ENCODE assay signal across 30 cellular contexts in the genomic region with DNA sequence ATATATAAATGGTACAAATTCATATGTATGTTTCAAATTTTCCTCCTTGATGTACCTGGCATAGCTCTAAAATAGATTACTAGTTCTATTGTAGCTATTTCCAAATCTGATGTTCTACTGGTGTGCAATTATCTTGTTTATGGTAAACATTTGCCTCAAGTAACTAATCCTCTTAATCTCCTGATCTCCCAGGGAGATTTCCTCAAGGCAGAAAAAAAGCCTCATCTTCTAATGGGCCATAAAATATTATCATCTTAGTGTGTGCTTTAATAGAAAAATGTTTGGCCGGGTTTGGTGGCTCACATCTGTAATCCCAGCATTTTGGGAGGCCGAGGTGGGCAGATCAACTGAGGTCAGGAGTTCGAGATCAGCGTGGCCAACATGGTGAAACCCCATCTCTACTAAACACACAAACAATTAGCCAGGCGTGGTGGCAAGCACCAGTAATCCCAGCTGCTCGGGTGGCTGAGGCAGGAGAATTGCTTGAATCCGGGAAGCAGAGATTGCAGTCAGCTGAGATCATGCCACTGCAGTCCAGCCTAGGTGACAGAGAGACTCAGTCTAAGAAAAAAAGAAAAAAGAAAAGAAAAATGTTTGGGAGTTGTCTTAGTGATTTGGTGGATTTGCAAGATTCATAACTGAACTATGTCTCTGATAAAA.
A peak's percentile ranks its signal among the peaks of the same experiment; 100 is the strongest.
DNase-seq lines count a peak whose midpoint lies in the region; ATAC-seq, FAIRE-seq and TF ChIP-seq lines count a peak whose summit lies in the region.
"Had no signal": no experiment of that assay in that cellular context is flagged by ENCODE, and none has a peak within 500 bp of the region (broad histone marks: within the 10 kb centered on the region; RNA-seq: fewer than 3 reads in every experiment).

No MANE protein-coding gene starts in this region.

- H2BK15ac ChIP-seq in mesendoderm (replicated peaks; ENCODE audit: low read depth) = no peak overlapping the region

- H3K4me2 ChIP-seq in mesendoderm (ENCODE audit: low read length) (no peak overlapping the region), osteoblast (ENCODE audit: insufficient read depth, low read length) (no peak overlapping the region)

- no CpG with 5 or more reads among the region's 7 CpGs for WGBS in mesendoderm (ENCODE audit: extremely low coverage, insufficient coverage, low lambda C conversion rate)
- 43 to 52% methylated on average over 7 of the region's 7 CpGs for WGBS in pancreas, 2 donors

- BruUV-seq in A673 (replicated peaks; lab: Mats Ljungman, UMichigan) = no TSS peak

- no peaks in the 10 kb centered on the region for H3K79me2 ChIP-seq in mesendoderm (ENCODE audit: control insufficient read depth, insufficient read depth, low read length)
- H3K79me2 ChIP-seq in osteoblast (ENCODE audit: insufficient read depth, low read length) = no peaks in the 10 kb centered on the region

- H4K5ac ChIP-seq in mesendoderm (ENCODE audit: low read length) = no peak overlapping the region

- no peak overlapping the region for H3K27ac Mint-ChIP-seq in activated CD4-positive, alpha-beta T cell treated with anti-CD3 and anti-CD28 coated beads for 36 hours
- H3K27ac Mint-ChIP-seq: activated naive CD8-positive, alpha-beta T cell treated with anti-CD3 and anti-CD28 coated beads for 36 hours; CD4-positive, alpha-beta memory T cell had no signal

- no peaks in the 10 kb centered on the region for H4K20me1 ChIP-seq in osteoblast (ENCODE audit: insufficient read depth, low read length)

- no peak overlapping the region for H4K8ac ChIP-seq in mesendoderm (ENCODE audit: low read depth, low read length)

- H3K4ac ChIP-seq in mesendoderm (ENCODE audit: low read depth, low read length) = no peak overlapping the region

- H2AK5ac ChIP-seq in mesendoderm (ENCODE audit: low read length) = no peak overlapping the region

- H3K4me3 Mint-ChIP-seq in activated CD4-positive, alpha-beta T cell treated with anti-CD3 and anti-CD28 coated beads for 36 hours = no peak overlapping the region
- H3K4me3 Mint-ChIP-seq: activated naive CD8-positive, alpha-beta T cell treated with anti-CD3 and anti-CD28 coated beads for 36 hours; CD4-positive, alpha-beta memory T cell; neural crest cell had no signal

- H2BK5ac ChIP-seq in mesendoderm (ENCODE audit: low read length) = no peak overlapping the region

- no peaks in the 10 kb centered on the region for H3K4me1 Mint-ChIP-seq in activated CD4-positive, alpha-beta T cell treated with anti-CD3 and anti-CD28 coated beads for 36 hours
- H3K4me1 Mint-ChIP-seq: activated naive CD8-positive, alpha-beta T cell treated with anti-CD3 and anti-CD28 coated beads for 36 hours; CD4-positive, alpha-beta memory T cell; neural crest cell had no signal

- H3K56ac ChIP-seq in mesendoderm (ENCODE audit: low read length) = no peak overlapping the region

- no peak overlapping the region for H2BK120ac ChIP-seq in mesendoderm (ENCODE audit: low read depth, low read length)

- POLR2A ChIA-PET in A673 (lab: Charles Lee; ENCODE audit: low non-redundant PET) = no interaction called here
- POLR2A ChIA-PET in activated CD4-positive, alpha-beta T cell treated with anti-CD3 and anti-CD28 coated beads for 36 hours (lab: Charles Lee) = no interaction called here

- H2AFZ ChIP-seq in osteoblast (ENCODE audit: low read length) = no peak overlapping the region

- H3K4me1 ChIP-seq in A673 (ENCODE audit: insufficient read depth, low read length, poor library complexity, severe bottlenecking) (no peaks in the 10 kb centered on the region), mesendoderm (ENCODE audit: control insufficient read depth, low read depth, low read length) (no peaks in the 10 kb centered on the region), osteoblast (ENCODE audit: insufficient read depth, low read length) (no peaks in the 10 kb centered on the region), pancreas (no peaks in the 10 kb centered on the region)
- H3K4me1 ChIP-seq: ascending aorta, lower lobe of right lung had no signal

- no peaks in the 10 kb centered on the region for H3K9me3 Mint-ChIP-seq in activated CD4-positive, alpha-beta T cell treated with anti-CD3 and anti-CD28 coated beads for 36 hours (ENCODE audit: low read depth)
- H3K9me3 Mint-ChIP-seq: neural crest cell had no signal

- no peak for ATAC-seq in pancreas
- ATAC-seq in activated CD4-positive, alpha-beta T cell treated with anti-CD3 and anti-CD28 coated beads for 36 hours = no peak
- ATAC-seq: HCT116; lower lobe of right lung; SK-N-SH treated with all-trans-retinoic acid at 6 μM for 48 hours; stimulated activated naive CD8-positive, alpha-beta T cell treated with anti-CD3 and anti-CD28 coated beads, Interleukin-15, Interleukin-2, amounts not matched to agents 100 U/mL and 50 U/mL, for 24 hours had no signal

- H3K18ac ChIP-seq in mesendoderm (ENCODE audit: low read length) = no peak overlapping the region

- H3K9me3 ChIP-seq in A673 (ENCODE audit: low read depth, low read length, poor library complexity, severe bottlenecking) = no peaks in the 10 kb centered on the region
- H3K9me3 ChIP-seq in osteoblast (ENCODE audit: low read depth, low read length) = no peaks in the 10 kb centered on the region
- no peaks in the 10 kb centered on the region for H3K9me3 ChIP-seq in pancreas
- H3K9me3 ChIP-seq: ascending aorta, lower lobe of right lung, thoracic aorta had no signal

- H3K27me3 Mint-ChIP-seq in activated CD4-positive, alpha-beta T cell treated with anti-CD3 and anti-CD28 coated beads for 36 hours = no peaks in the 10 kb centered on the region
- H3K27me3 Mint-ChIP-seq: activated naive CD8-positive, alpha-beta T cell treated with anti-CD3 and anti-CD28 coated beads for 36 hours; CD4-positive, alpha-beta memory T cell had no signal

- FAIRE-seq in pancreas (lab: Jason Lieb, UNC) = no peak
- FAIRE-seq: A204.1, G401.6, HTR-8/SVneo, keratinocyte had no signal

- no peaks in the 10 kb centered on the region for H3K36me3 Mint-ChIP-seq in activated CD4-positive, alpha-beta T cell treated with anti-CD3 and anti-CD28 coated beads for 36 hours (ENCODE audit: low read depth)
- H3K36me3 Mint-ChIP-seq: activated naive CD8-positive, alpha-beta T cell treated with anti-CD3 and anti-CD28 coated beads for 36 hours; CD4-positive, alpha-beta memory T cell had no signal

- no peaks in the 10 kb centered on the region for H3K36me3 ChIP-seq in A673 (ENCODE audit: insufficient read depth, low read length, poor library complexity, severe bottlenecking)
- H3K36me3 ChIP-seq in mesendoderm (ENCODE audit: control insufficient read depth, insufficient read depth, low read length) = no peaks in the 10 kb centered on the region
- H3K36me3 ChIP-seq in osteoblast (ENCODE audit: insufficient read depth, low read length) = no peaks in the 10 kb centered on the region
- H3K36me3 ChIP-seq in pancreas = no peaks in the 10 kb centered on the region
- H3K36me3 ChIP-seq: ascending aorta, lower lobe of right lung, thoracic aorta had no signal

- H3K27ac ChIP-seq in A673 (ENCODE audit: low read depth, low read length, poor library complexity, severe bottlenecking) (no peak overlapping the region), mesendoderm (ENCODE audit: low read depth, low read length) (no peak overlapping the region), osteoblast (ENCODE audit: low read depth, low read length) (no peak overlapping the region), pancreas (no peak overlapping the region)
- H3K27ac ChIP-seq: ascending aorta, lower lobe of right lung, thoracic aorta had no signal

- H3K27me3 ChIP-seq in A673 (replicated peaks; ENCODE audit: insufficient read depth, low read depth, low read length, poor library complexity) = no peaks in the 10 kb centered on the region
- no peaks in the 10 kb centered on the region for H3K27me3 ChIP-seq in mesendoderm (ENCODE audit: insufficient read depth, low read length, poor library complexity)
- no peaks in the 10 kb centered on the region for H3K27me3 ChIP-seq in osteoblast (ENCODE audit: insufficient read depth, low read length)
- H3K27me3 ChIP-seq in pancreas = no peaks in the 10 kb centered on the region
- H3K27me3 ChIP-seq: ascending aorta had no signal

- TF ChIP-seq CTCF in A673 (conservative IDR thresholded peaks at IDR 0.05; ENCODE audit: low read depth, low read length) (no peak), osteoblast (IDR thresholded peaks at IDR 0.05; ENCODE audit: extremely low read depth, low read depth, low read length) (no peak), pancreas (IDR thresholded peaks at IDR 0.05) (no peak)

- no peak overlapping the region for H3K23ac ChIP-seq in mesendoderm (ENCODE audit: low read length)

- intact Hi-C loops in A673 (cut with micrococcal nuclease; ENCODE audit: unreplicated experiment) = no loop called here
- intact Hi-C loops in pancreas (cut with DNase I) = no loop called here
- intact Hi-C loops in activated CD4-positive, alpha-beta T cell treated with anti-CD3 and anti-CD28 coated beads for 36 hours (cut with DNase I, micrococcal nuclease) = no loop called here

- CTCF ChIA-PET in A673 (lab: Charles Lee) = no interaction called here
- CTCF ChIA-PET in activated CD4-positive, alpha-beta T cell treated with anti-CD3 and anti-CD28 coated beads for 36 hours (lab: Charles Lee) = interaction anchor here (0.7 kb wide), 2 partner anchors 84 to 1246 kb away, joined by 3 read pairs; no protein-coding TSS in a partner anchor

- no peaks in the 10 kb centered on the region for H3K79me1 ChIP-seq in mesendoderm (ENCODE audit: low read length)

- H3K9ac ChIP-seq in mesendoderm (ENCODE audit: low read length) = no peak overlapping the region

- peak; percentile 2 for DNase-seq in A673 (ENCODE audit: low spot score)
- DNase-seq in LHCN-M2 (ENCODE audit: low read depth) = peak; percentile 29
- peak; percentile 49 for DNase-seq in ecto neural progenitor cell (ENCODE audit: low spot score)
- peak; percentile 46 for DNase-seq in mesendoderm
- no peak for DNase-seq in osteoblast (ENCODE audit: insufficient read length, low spot score, missing footprints)
- DNase-seq in pancreas = no peak
- no peak for DNase-seq in activated CD4-positive, alpha-beta T cell treated with anti-CD3 and anti-CD28 coated beads for 36 hours
- no peak for DNase-seq in activated effector memory CD4-positive, alpha-beta T cell treated with Interleukin-2 at 50 U/mL for 16 hours
- DNase-seq: activated CD8-positive, alpha-beta memory T cell treated with anti-CD3 and anti-CD28 coated beads for 24 hours; activated effector memory CD4-positive, alpha-beta T cell treated with anti-CD3 and anti-CD28 coated beads, Interleukin-2, amount 50 U/mL, for 16 hours; activated naive CD8-positive, alpha-beta T cell treated with anti-CD3 and anti-CD28 coated beads for 36 hours; AML-193; CD4-positive, alpha-beta memory T cell; central memory CD4-positive, alpha-beta T cell; DMS153; KBM-7; lower lobe of right lung; MM.1S; NCI-H2029; NCI-H526 treated with DMSO at 0.1 percent for 48 hours; stimulated activated naive CD8-positive, alpha-beta T cell treated with anti-CD3 and anti-CD28 coated beads, Interleukin-15, Interleukin-2, amounts not matched to agents 100 U/mL and 50 U/mL, for 24 hours had no signal

- no peak overlapping the region for H3K4me3 ChIP-seq in A673 (ENCODE audit: low read depth, low read length, poor library complexity, severe bottlenecking)
- H3K4me3 ChIP-seq in mesendoderm (ENCODE audit: low read length) = no peak overlapping the region
- no peak overlapping the region for H3K4me3 ChIP-seq in osteoblast (ENCODE audit: insufficient read depth, low read length)
- no peak overlapping the region for H3K4me3 ChIP-seq in pancreas
- H3K4me3 ChIP-seq: ascending aorta, lower lobe of right lung, thoracic aorta had no signal

Comparison
In these comparisons a context has a peak if more than half of its experiments do, and no peak if none do; other contexts are left out.
1. DNase-seq: peak in A673 (single experiment), LHCN-M2 (single experiment), ecto neural progenitor cell (single experiment) and mesendoderm (single experiment); none in osteoblast (single experiment), pancreas (0 of 6), activated CD4-positive, alpha-beta T cell treated with anti-CD3 and anti-CD28 coated beads for 36 hours (single experiment) and activated effector memory CD4-positive, alpha-beta T cell treated with Interleukin-2 at 50 U/mL for 16 hours (single experiment).